In the genomic region with DNA sequence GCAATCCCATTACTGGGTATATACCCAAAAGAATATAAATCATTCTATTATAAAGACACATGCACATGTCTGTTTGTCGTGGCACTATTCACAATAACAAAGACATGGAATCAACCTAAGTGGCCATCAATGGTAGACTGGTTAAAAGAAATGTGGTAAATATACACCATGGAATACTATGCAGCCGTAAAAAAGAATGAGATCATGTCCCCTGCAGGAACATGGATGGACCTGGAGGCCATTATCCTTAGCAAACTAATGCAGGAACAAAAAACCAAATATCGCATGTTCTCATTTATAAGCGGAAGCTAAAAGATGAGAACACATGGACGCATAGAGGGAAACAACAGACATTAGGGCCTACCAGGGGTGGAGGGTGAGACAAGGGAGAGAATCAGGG, we compare ENCODE assay signal across 3 cellular contexts. TPM values are rescaled to one million over a fixed set of nuclear protein-coding genes. Genes with fewer than 3 reads are reported as not detected.
"Had no signal": no experiment of that assay in that cellular context is flagged by ENCODE, and none has a peak within 500 bp of the region (broad histone marks: within the 10 kb centered on the region; RNA-seq: fewer than 3 reads in every experiment).

No MANE protein-coding gene starts in this region.

RNA-seq across cellular contexts. Expression of gene COL28A1, which starts 25.9 kb away (rescaled TPM):
- total RNA-seq: pulmonary artery endothelial cell had no signal
- polyA plus RNA-seq: naive thymus-derived CD8-positive, alpha-beta T cell; smooth muscle cell had no signal
